9 cellular contexts compared by ENCODE assay signal in the genomic region with DNA sequence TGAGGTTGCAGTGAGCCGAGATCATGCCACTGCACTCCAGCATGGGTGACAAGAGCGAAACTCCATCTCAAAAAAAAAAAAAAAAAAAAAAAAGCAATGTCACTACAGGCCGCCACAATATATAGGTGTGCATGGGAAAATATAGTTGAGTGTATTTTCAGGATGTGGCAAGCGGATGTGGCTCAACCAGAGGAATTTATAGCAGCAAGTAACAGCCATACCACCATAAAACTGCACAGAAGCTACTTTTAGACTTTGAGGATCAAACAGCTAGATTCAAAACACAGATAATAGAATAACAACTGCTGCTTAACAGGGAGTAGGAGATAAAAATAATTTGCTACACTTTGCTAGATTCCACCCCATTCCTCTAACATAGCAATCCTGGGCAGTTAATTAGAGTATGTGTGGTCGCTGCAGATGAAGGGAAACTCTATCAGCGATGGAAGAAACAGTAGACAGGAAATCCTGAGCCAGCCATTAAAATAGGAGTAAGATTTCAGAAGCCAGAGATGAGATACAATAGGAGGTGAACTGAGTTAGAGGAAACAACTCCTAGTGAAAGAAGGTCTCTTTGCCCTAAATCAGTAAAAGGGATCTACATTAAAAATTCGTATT.
DNase-seq lines count a peak whose midpoint lies in the region; ATAC-seq, FAIRE-seq and TF ChIP-seq lines count a peak whose summit lies in the region.
"Had no signal": no experiment of that assay in that cellular context is flagged by ENCODE, and none has a peak within 500 bp of the region (broad histone marks: within the 10 kb centered on the region; RNA-seq: fewer than 3 reads in every experiment).

No MANE protein-coding gene starts in this region.

- FAIRE-seq in GM12892 (lab: Jason Lieb, UNC), result no peak

- H2BK15ac ChIP-seq in neuronal stem cell (ENCODE audit: low read length), result no peak overlapping the region

- peaks cover 18% of the 10 kb centered on the region for H3K9me3 Mint-ChIP-seq in activated CD4-positive, alpha-beta T cell treated with anti-CD3 and anti-CD28 coated beads, Interleukin-2, amount 10 ng/mL, durations not matched to agents 7 days and 5 days
- H3K9me3 Mint-ChIP-seq in T-cell, result no peaks in the 10 kb centered on the region
- no peaks in the 10 kb centered on the region for H3K9me3 Mint-ChIP-seq in type B pancreatic cell

- H4K8ac ChIP-seq in neuronal stem cell (ENCODE audit: low read depth, low read length), result no peak overlapping the region

- peak overlapping the region; percentile 81 for H3K27ac Mint-ChIP-seq in activated CD4-positive, alpha-beta T cell treated with anti-CD3 and anti-CD28 coated beads, Interleukin-2, amount 10 ng/mL, durations not matched to agents 7 days and 5 days
- peak overlapping the region; percentile 77 to 80 for H3K27ac Mint-ChIP-seq in T-cell
- H3K27ac Mint-ChIP-seq in type B pancreatic cell, result no peak overlapping the region

- peaks cover 87% of the 10 kb centered on the region for H3K4me1 Mint-ChIP-seq in activated CD4-positive, alpha-beta T cell treated with anti-CD3 and anti-CD28 coated beads, Interleukin-2, amount 10 ng/mL, durations not matched to agents 7 days and 5 days
- H3K4me1 Mint-ChIP-seq in T-cell, result peaks cover 92 to 97% (median 95%) of the 10 kb centered on the region in 3 donors
- peaks cover 20% of the 10 kb centered on the region for H3K4me1 Mint-ChIP-seq in type B pancreatic cell (ENCODE audit: unreplicated experiment)

- no peak overlapping the region for H3K23ac ChIP-seq in neuronal stem cell (ENCODE audit: low read depth, low read length, poor library complexity)

- no peaks in the 10 kb centered on the region for H3K79me1 ChIP-seq in neuronal stem cell (ENCODE audit: low read depth, low read length)

- H3K9ac ChIP-seq in neuronal stem cell (ENCODE audit: low read depth, low read length, poor library complexity), result no peak overlapping the region

- H3K36me3 Mint-ChIP-seq in activated CD4-positive, alpha-beta T cell treated with anti-CD3 and anti-CD28 coated beads, Interleukin-2, amount 10 ng/mL, durations not matched to agents 7 days and 5 days (ENCODE audit: low read depth), result peaks cover 16% of the 10 kb centered on the region
- H3K36me3 Mint-ChIP-seq in T-cell (no peaks in the 10 kb centered on the region), type B pancreatic cell (no peaks in the 10 kb centered on the region)

- peaks cover 2 to 5% of the 10 kb centered on the region in 2 donors for H3K4me1 ChIP-seq in neuronal stem cell (ENCODE audit: control insufficient read depth in 2 of 2, insufficient read depth in 1 of 2, low read depth in 1 of 2, low read length in 2 of 2)

- peak; percentile 52 for ATAC-seq in HG02973 (IDR thresholded peaks at IDR 0.05; ENCODE audit: unreplicated experiment)
- peak; percentile 70 to 93 (median 81) for ATAC-seq in T-cell (replicated peaks in 1 of 4)

- H2BK12ac ChIP-seq in neuronal stem cell (ENCODE audit: low read length), result no peak overlapping the region

- H4K91ac ChIP-seq in neuronal stem cell (ENCODE audit: low read depth, low read length, poor library complexity), result no peak overlapping the region

- POLR2A ChIA-PET in activated CD4-positive, alpha-beta T cell treated with anti-CD3 and anti-CD28 coated beads, Interleukin-2, amount 10 ng/mL, durations not matched to agents 7 days and 5 days (lab: Charles Lee), result interaction anchor here (1.0 kb wide), 1 partner anchor 13 kb away, joined by 5 read pairs; no protein-coding TSS in a partner anchor
- POLR2A ChIA-PET in T-cell (lab: Charles Lee), result interaction anchor here in 1 of 2 donors (0.6 kb wide), 1 partner anchor 1071 kb away, joined by 9 read pairs; no protein-coding TSS in a partner anchor

- H3K27ac ChIP-seq in neuronal stem cell (replicated peaks; ENCODE audit: low read length), result no peak overlapping the region

- DNase-seq in activated CD4-positive, alpha-beta T cell treated with anti-CD3 and anti-CD28 coated beads, Interleukin-2, amount 10 ng/mL, durations not matched to agents 7 days and 5 days, result peak; percentile 79
- no peak for DNase-seq in activated CD4-positive, alpha-beta T cell treated with anti-CD3 and anti-CD28 coated beads for 48 hours
- DNase-seq in T-cell, result peak in 28 of 34 experiments; percentile 10 to 69 (median 31)
- DNase-seq in neuronal stem cell (ENCODE audit: low spot score), result no peak
- DNase-seq in type B pancreatic cell (ENCODE audit: extremely low spot score, unreplicated experiment), result no peak
- DNase-seq in COR-L47 (lab: John Stamatoyannopoulos, UW), result no peak
- no peak for DNase-seq in GM12892 (ENCODE audit: insufficient read length)
- DNase-seq: SHP77 had no signal

- H3K9me3 ChIP-seq in neuronal stem cell (replicated peaks in 1 of 2; ENCODE audit: control insufficient read depth in 2 of 2, insufficient read depth in 1 of 2, low read depth in 1 of 2, low read length in 2 of 2), result no peaks in the 10 kb centered on the region

- no peaks in the 10 kb centered on the region for H3K27me3 Mint-ChIP-seq in activated CD4-positive, alpha-beta T cell treated with anti-CD3 and anti-CD28 coated beads, Interleukin-2, amount 10 ng/mL, durations not matched to agents 7 days and 5 days
- no peaks in the 10 kb centered on the region for H3K27me3 Mint-ChIP-seq in T-cell
- peaks cover 2% of the 10 kb centered on the region for H3K27me3 Mint-ChIP-seq in type B pancreatic cell

- CTCF ChIA-PET in activated CD4-positive, alpha-beta T cell treated with anti-CD3 and anti-CD28 coated beads, Interleukin-2, amount 10 ng/mL, durations not matched to agents 7 days and 5 days (lab: Charles Lee), result interaction anchor here (1.0 to 1.2 kb wide), 2 partner anchors 12 to 37 kb away, joined by 3 to 5 read pairs; no protein-coding TSS in a partner anchor
- CTCF ChIA-PET in T-cell (lab: Charles Lee), result interaction anchor here (0.6 kb wide), 4 partner anchors 13 to 901 kb away, joined by 3 to 19 read pairs (median 8); no protein-coding TSS in a partner anchor

- no CpG with 5 or more reads among the region's 7 CpGs for WGBS in neuronal stem cell (ENCODE audit: extremely low coverage in 2 of 2, insufficient read length in 2 of 2, insufficient replicate concordance in 1 of 2), 2 donors

- no peak overlapping the region for H2BK5ac ChIP-seq in neuronal stem cell (ENCODE audit: low read length)

- H3K4me3 ChIP-seq in neuronal stem cell (ENCODE audit: low read length in 2 of 2), result no peak overlapping the region

- H3K4me2 ChIP-seq in neuronal stem cell (ENCODE audit: insufficient read depth, low read length, poor library complexity, severe bottlenecking), result no peak overlapping the region

- H3K27me3 ChIP-seq in neuronal stem cell (ENCODE audit: control insufficient read depth in 3 of 3, insufficient read depth in 3 of 3, low read depth in 1 of 3, low read length in 3 of 3), result no peaks in the 10 kb centered on the region

- TF ChIP-seq POLR2A in GM12892 (IDR thresholded peaks at IDR 0.05; ENCODE audit: low read depth, low read length), result no peak

- H2AFZ ChIP-seq in neuronal stem cell (ENCODE audit: low read length), result peak overlapping the region; percentile 36

- H3K36me3 ChIP-seq in neuronal stem cell (replicated peaks in 1 of 2; ENCODE audit: control insufficient read depth in 2 of 2, insufficient read depth in 2 of 2, low read length in 2 of 2), result no peaks in the 10 kb centered on the region

- no peak overlapping the region for H3K14ac ChIP-seq in neuronal stem cell (ENCODE audit: low read length)

- H2AK5ac ChIP-seq in neuronal stem cell (ENCODE audit: low read depth, low read length), result no peak overlapping the region

- no peak for TF ChIP-seq CTCF in type B pancreatic cell (conservative IDR thresholded peaks at IDR 0.05)

- no peak overlapping the region for H2BK120ac ChIP-seq in neuronal stem cell (ENCODE audit: low read depth, low read length)

- peak overlapping the region; percentile 52 for H3K4me3 Mint-ChIP-seq in activated CD4-positive, alpha-beta T cell treated with anti-CD3 and anti-CD28 coated beads, Interleukin-2, amount 10 ng/mL, durations not matched to agents 7 days and 5 days
- H3K4me3 Mint-ChIP-seq in T-cell (peak overlapping the region; percentile 21 to 46 (median 21)), type B pancreatic cell (no peak overlapping the region)

- H3K4ac ChIP-seq in neuronal stem cell (ENCODE audit: low read length), result no peak overlapping the region

- no peak overlapping the region for H3K18ac ChIP-seq in neuronal stem cell (ENCODE audit: low read length)

Comparison
In these comparisons a context has a peak if more than half of its experiments do, and no peak if none do; other contexts are left out.
1. DNase-seq: peak in activated CD4-positive, alpha-beta T cell treated with anti-CD3 and anti-CD28 coated beads, Interleukin-2, amount 10 ng/mL, durations not matched to agents 7 days and 5 days (single experiment) and T-cell (28 of 34); none in activated CD4-positive, alpha-beta T cell treated with anti-CD3 and anti-CD28 coated beads for 48 hours (single experiment), neuronal stem cell (single experiment), type B pancreatic cell (single experiment), COR-L47 (single experiment) and GM12892 (single experiment).